ENCODE assay signal across 7 cellular contexts in the genomic region with DNA sequence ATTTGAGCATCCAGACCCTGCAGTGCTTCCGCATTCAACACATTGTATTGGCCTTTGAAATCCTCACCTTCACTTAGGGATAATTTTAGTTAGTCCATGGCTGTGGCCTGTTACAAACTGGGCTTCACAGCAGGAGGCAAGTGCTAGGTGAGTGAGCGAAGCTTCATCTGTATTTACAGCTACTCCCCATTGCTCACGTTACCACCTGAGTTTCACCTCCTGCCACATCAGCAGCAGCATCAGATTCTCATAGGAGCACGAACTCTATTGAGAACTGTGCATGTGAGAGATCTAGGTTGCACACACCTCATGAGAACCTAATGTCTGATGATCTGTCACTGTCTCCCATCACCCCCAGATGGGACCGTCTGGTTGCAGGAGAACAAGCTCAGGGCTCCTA.
"Had no signal": no experiment of that assay in that cellular context is flagged by ENCODE, and none has a peak within 500 bp of the region (broad histone marks: within the 10 kb centered on the region; RNA-seq: fewer than 3 reads in every experiment).

No MANE protein-coding gene starts in this region.

- H3K4me1 Mint-ChIP-seq: IgD-negative memory B cell had no signal

- H3K4me3 Mint-ChIP-seq: IgD-negative memory B cell had no signal

- DNase-seq: KBM-7, KG1 had no signal

- H3K4me2 ChIP-seq: KMS-11 had no signal

- H3K27ac Mint-ChIP-seq: IgD-negative memory B cell had no signal

- H3K4me3 ChIP-seq: K562 had no signal

- H3K27ac ChIP-seq: HL-60, KMS-11 had no signal

- H3K27me3 Mint-ChIP-seq: IgD-negative memory B cell had no signal

- ATAC-seq: HepG2 had no signal

- H3K9ac ChIP-seq: KMS-11 had no signal
